ENCODE assay signal across 12 cellular contexts in genomic region chr6:62298745-62299392, GRCh38. TPM values are rescaled to one million over a fixed set of nuclear protein-coding genes. Genes with fewer than 3 reads are reported as not detected.
DNase-seq lines count a peak whose midpoint lies in the region; ATAC-seq and TF ChIP-seq lines count a peak whose summit lies in the region.
"Had no signal": no experiment of that assay in that cellular context is flagged by ENCODE, and none has a peak within 500 bp of the region (broad histone marks: within the 10 kb centered on the region; RNA-seq: fewer than 3 reads in every experiment).

No MANE protein-coding gene starts in this region.

- H3K36me3 ChIP-seq in tibial nerve: no peaks in the 10 kb centered on the region

- peaks cover 0 to 4% (median 0%) of the 10 kb centered on the region in 4 donors for H3K9me3 ChIP-seq in tibial nerve

- H3K27ac Mint-ChIP-seq in glutamatergic neuron (ENCODE audit: unreplicated experiment): no peak overlapping the region
- H3K27ac Mint-ChIP-seq: CD4-positive, CD25-positive, alpha-beta regulatory T cell; nephron had no signal

- no peak for TF ChIP-seq POLR2A in tibial nerve (IDR thresholded peaks at IDR 0.05)

- H3K4me1 Mint-ChIP-seq in glutamatergic neuron (ENCODE audit: low read depth, unreplicated experiment): no peaks in the 10 kb centered on the region
- H3K4me1 Mint-ChIP-seq: CD4-positive, CD25-positive, alpha-beta regulatory T cell; nephron had no signal

- in situ Hi-C loops in GM13976 (cut with MboI; ENCODE audit: low sequenced_read_pairs, unreplicated experiment): no loop called here

- no peaks in the 10 kb centered on the region for H3K36me3 Mint-ChIP-seq in glutamatergic neuron (ENCODE audit: unreplicated experiment)
- H3K36me3 Mint-ChIP-seq: CD4-positive, CD25-positive, alpha-beta regulatory T cell had no signal

- 69 to 74% methylated on average over 3 of the region's 3 CpGs for WGBS in tibial nerve, 2 donors

- no peaks in the 10 kb centered on the region for H3K4me1 ChIP-seq in tibial nerve

- no peak overlapping the region for H3K4me3 Mint-ChIP-seq in glutamatergic neuron (ENCODE audit: unreplicated experiment)
- H3K4me3 Mint-ChIP-seq: CD4-positive, CD25-positive, alpha-beta regulatory T cell; nephron had no signal

- peak; percentile 36 for DNase-seq in GM13976 (ENCODE audit: low spot score)
- peak; percentile 36 to 73 for DNase-seq in NOMO-1 (lab: John Stamatoyannopoulos, UW; ENCODE audit: unreplicated experiment in 2 of 2)
- no peak for DNase-seq in AG08395 (ENCODE audit: low spot score)
- DNase-seq in activated CD4-positive, alpha-beta T cell treated with anti-CD3 and anti-CD28 coated beads, Interleukin-2, amount 50 U/mL, for 1 hour: no peak
- DNase-seq in glutamatergic neuron: no peak
- no peak for DNase-seq in tibial nerve (ENCODE audit: low spot score in 2 of 2)
- DNase-seq: activated T-cell treated with anti-CD3 and anti-CD28 coated beads for 4 hours; CD4-positive, CD25-positive, alpha-beta regulatory T cell had no signal

- no peak for TF ChIP-seq CTCF in GM13976 (IDR thresholded peaks at IDR 0.05; ENCODE audit: borderline replicate concordance, control extremely low read depth, extremely low read depth, insufficient read depth, missing control alignments)
- no peak for TF ChIP-seq CTCF in glutamatergic neuron (IDR thresholded peaks at IDR 0.05; ENCODE audit: partially characterized antibody, unreplicated experiment)
- TF ChIP-seq CTCF in tibial nerve (IDR thresholded peaks at IDR 0.05): no peak

- no peak overlapping the region for H3K4me3 ChIP-seq in tibial nerve
- H3K4me3 ChIP-seq: hepatocyte had no signal

- no peak overlapping the region for H3K27ac ChIP-seq in tibial nerve
- H3K27ac ChIP-seq: hepatocyte had no signal

- no peak for TF ChIP-seq EP300 in tibial nerve (IDR thresholded peaks at IDR 0.05)

- no peaks in the 10 kb centered on the region for H3K27me3 Mint-ChIP-seq in glutamatergic neuron (ENCODE audit: unreplicated experiment)
- H3K27me3 Mint-ChIP-seq: CD4-positive, CD25-positive, alpha-beta regulatory T cell had no signal

- no peaks in the 10 kb centered on the region for H3K9me3 Mint-ChIP-seq in glutamatergic neuron (ENCODE audit: unreplicated experiment)
- H3K9me3 Mint-ChIP-seq: nephron had no signal

- ATAC-seq in GM19467 (IDR thresholded peaks at IDR 0.05; ENCODE audit: unreplicated experiment) (peak; percentile 82), HG03045 (IDR thresholded peaks at IDR 0.05; ENCODE audit: unreplicated experiment) (peak; percentile 86)

- no peaks in the 10 kb centered on the region for H3K27me3 ChIP-seq in tibial nerve
- H3K27me3 ChIP-seq: hepatocyte had no signal

RNA-seq across cellular contexts. Expression of gene KHDRBS2, which starts 12.8 kb away (rescaled TPM):
- total RNA-seq in glutamatergic neuron (ENCODE audit: unreplicated experiment) (19.7 TPM), tibial nerve (1 to 10 TPM in 1 of 4 donors, under 1 TPM in 2, not detected in 1; 0.21 to 3.3 (median 0.22) TPM)
- total RNA-seq: CD4-positive, CD25-positive, alpha-beta regulatory T cell had no signal

Comparison
In these comparisons a context has a peak if more than half of its experiments do, and no peak if none do; other contexts are left out.
1. DNase-seq: peak in GM13976 (single experiment) and NOMO-1 (2 of 2); none in AG08395 (single experiment), activated CD4-positive, alpha-beta T cell treated with anti-CD3 and anti-CD28 coated beads, Interleukin-2, amount 50 U/mL, for 1 hour (single experiment), glutamatergic neuron (single experiment) and tibial nerve (0 of 2).